In genomic region chr7:725223-726005, GRCh38 we compare ENCODE assay signal across 8 cellular contexts.
A peak's percentile ranks its signal among the peaks of the same experiment; 100 is the strongest.
DNase-seq lines count a peak whose midpoint lies in the region; ATAC-seq and TF ChIP-seq lines count a peak whose summit lies in the region.

No MANE protein-coding gene starts in this region.

- H3K4me1 ChIP-seq in DND-41 (ENCODE audit: insufficient read depth, low read length) (peaks cover 35% of the 10 kb centered on the region), Loucy (ENCODE audit: insufficient read depth, low read length, poor library complexity, severe bottlenecking) (peaks cover 21% of the 10 kb centered on the region)

- H3K27me3 Mint-ChIP-seq in central memory CD8-positive, alpha-beta T cell = no peaks in the 10 kb centered on the region
- no peaks in the 10 kb centered on the region for H3K27me3 Mint-ChIP-seq in nephron (ENCODE audit: low read depth)

- peaks cover 4% of the 10 kb centered on the region for H3K9me3 Mint-ChIP-seq in central memory CD8-positive, alpha-beta T cell
- peaks cover 42% of the 10 kb centered on the region for H3K9me3 Mint-ChIP-seq in nephron

- peak overlapping the region; percentile 83 for H3K27ac ChIP-seq in DND-41 (ENCODE audit: low read length)

- no peaks in the 10 kb centered on the region for H3K27me3 ChIP-seq in DND-41 (ENCODE audit: insufficient read depth, low read length, poor library complexity)
- no peaks in the 10 kb centered on the region for H3K27me3 ChIP-seq in Loucy (ENCODE audit: insufficient read depth, low read length, poor library complexity, severe bottlenecking)

- H3K4me2 ChIP-seq in DND-41 (ENCODE audit: insufficient read depth, low read length) (peak overlapping the region; percentile 85), Loucy (ENCODE audit: low read depth, low read length, poor library complexity, severe bottlenecking) (peak overlapping the region; percentile 99)

- H3K9me3 ChIP-seq in DND-41 (ENCODE audit: insufficient read depth, low read length, severe bottlenecking) (peaks cover 35% of the 10 kb centered on the region), Loucy (ENCODE audit: insufficient read depth, low read depth, low read length) (peaks cover 11% of the 10 kb centered on the region; the same call in 1 of the 2 replicates)

- H3K79me2 ChIP-seq in DND-41 (ENCODE audit: insufficient read depth, low read length) (peaks cover 60% of the 10 kb centered on the region), Loucy (ENCODE audit: insufficient read depth, low read length) (peaks cover 26% of the 10 kb centered on the region)

- peak overlapping the region; percentile 73 for H3K4me3 Mint-ChIP-seq in central memory CD8-positive, alpha-beta T cell
- H3K4me3 Mint-ChIP-seq in nephron = peak overlapping the region; percentile 70 to 83 (median 82)

- H4K20me1 ChIP-seq in DND-41 (ENCODE audit: insufficient read depth, low read length) = peaks cover 17% of the 10 kb centered on the region
- H4K20me1 ChIP-seq in Loucy (ENCODE audit: insufficient read depth, low read length, poor library complexity, severe bottlenecking) = no peaks in the 10 kb centered on the region

- no peaks in the 10 kb centered on the region for H3F3A ChIP-seq in Loucy (ENCODE audit: low read depth)

- peaks cover 43% of the 10 kb centered on the region for H3K36me3 ChIP-seq in DND-41 (ENCODE audit: insufficient read depth, low read length)
- H3K36me3 ChIP-seq in Loucy (ENCODE audit: insufficient read depth, low read length) = no peaks in the 10 kb centered on the region; the same call in 1 of the 2 replicates

- peaks cover 25% of the 10 kb centered on the region for H3K4me1 Mint-ChIP-seq in central memory CD8-positive, alpha-beta T cell
- H3K4me1 Mint-ChIP-seq in nephron = peaks cover 18% of the 10 kb centered on the region

- peak overlapping the region; percentile 40 to 77; a peak in 3 of 4 replicates for H3K4me3 ChIP-seq in DND-41 (ENCODE audit: low read depth in 1 of 2, low read length in 2 of 2)
- peak overlapping the region; percentile 95 for H3K4me3 ChIP-seq in Loucy (ENCODE audit: low read length, poor library complexity, severe bottlenecking)

- no peak overlapping the region for H2AFZ ChIP-seq in DND-41 (ENCODE audit: low read depth, low read length)
- H2AFZ ChIP-seq in Loucy (ENCODE audit: low read length) = no peak overlapping the region

- H3K9ac ChIP-seq in DND-41 (ENCODE audit: low read depth, low read length) = peak overlapping the region; percentile 79
- peak overlapping the region; percentile 90 for H3K9ac ChIP-seq in Loucy (ENCODE audit: low read depth, low read length, poor library complexity, severe bottlenecking)

- TF ChIP-seq CTCF in DND-41 (IDR thresholded peaks at IDR 0.05; ENCODE audit: borderline replicate concordance, extremely low read depth, low read length, poor library complexity, severe bottlenecking) = no peak
- TF ChIP-seq CTCF in Loucy (conservative IDR thresholded peaks at IDR 0.05; ENCODE audit: low read length) = no peak
- TF ChIP-seq CTCF in nephron (IDR thresholded peaks at IDR 0.05; ENCODE audit: unreplicated experiment in 3 of 3) = no peak

- no peak for ATAC-seq in DND-41 (ENCODE audit: insufficient read depth, low read depth)
- no peak for ATAC-seq in central memory CD8-positive, alpha-beta T cell (replicated peaks; ENCODE audit: extremely low read depth, poor library complexity, severe bottlenecking)
- ATAC-seq in GM21825 (IDR thresholded peaks at IDR 0.05; ENCODE audit: unreplicated experiment) = no peak
- no peak for ATAC-seq in HG02642 (IDR thresholded peaks at IDR 0.05; ENCODE audit: poor library complexity, unreplicated experiment)
- ATAC-seq in GM18502 (IDR thresholded peaks at IDR 0.05; ENCODE audit: poor library complexity, unreplicated experiment) = no peak

- H3K36me3 Mint-ChIP-seq in central memory CD8-positive, alpha-beta T cell (ENCODE audit: insufficient read depth) = peaks cover 6% of the 10 kb centered on the region
- peaks cover 59% of the 10 kb centered on the region for H3K36me3 Mint-ChIP-seq in nephron (ENCODE audit: low read depth)

- H3K27ac Mint-ChIP-seq in central memory CD8-positive, alpha-beta T cell (ENCODE audit: low read depth) = no peak overlapping the region
- peak overlapping the region in 2 of 3 experiments; percentile 51 to 72 for H3K27ac Mint-ChIP-seq in nephron

- H3K9me2 ChIP-seq in Loucy (replicated peaks; ENCODE audit: low read depth, low read length) = no peaks in the 10 kb centered on the region

- DNase-seq in DND-41 = no peak
- DNase-seq in central memory CD8-positive, alpha-beta T cell (ENCODE audit: low spot score in 2 of 2) = no peak
- DNase-seq in NCI-H446 (lab: John Stamatoyannopoulos, UW) = no peak
